16 cellular contexts compared by ENCODE assay signal in the genomic region with DNA sequence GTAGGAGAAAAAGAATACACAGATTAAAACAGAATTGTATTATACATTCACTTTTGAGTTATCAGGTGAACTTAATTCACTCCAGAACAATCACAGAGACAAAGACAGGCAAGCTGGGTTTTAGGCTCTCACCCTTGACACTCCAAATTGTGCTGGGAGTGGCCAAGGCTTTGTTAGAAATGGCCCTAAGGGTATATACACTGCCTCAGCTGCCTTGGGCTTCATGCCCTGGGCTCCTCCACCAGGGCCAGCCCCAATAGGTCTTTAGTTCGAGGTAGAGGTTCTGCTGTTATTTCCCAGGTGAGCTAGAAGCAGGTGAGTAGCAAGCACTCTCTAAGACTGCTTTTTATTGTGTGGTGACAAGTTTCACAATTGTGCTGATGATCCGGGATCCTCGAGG. TPM values are rescaled to one million over a fixed set of nuclear protein-coding genes. Genes with fewer than 3 reads are reported as not detected.
DNase-seq lines count a peak whose midpoint lies in the region; TF ChIP-seq lines count a peak whose summit lies in the region.
"Had no signal": no experiment of that assay in that cellular context is flagged by ENCODE, and none has a peak within 500 bp of the region (broad histone marks: within the 10 kb centered on the region; RNA-seq: fewer than 3 reads in every experiment).

No MANE protein-coding gene starts in this region.

- no peaks in the 10 kb centered on the region for H3K9me2 ChIP-seq in OCI-LY7 (ENCODE audit: insufficient read depth, low read length)

- POLR2A ChIA-PET in A673 (lab: Charles Lee; ENCODE audit: low non-redundant PET), result no interaction called here
- POLR2A ChIA-PET in OCI-LY7 (lab: Charles Lee), result interaction anchor here (0.5 kb wide), 2 partner anchors 8 to 13 kb away, joined by 3 read pairs; no protein-coding TSS in a partner anchor

- H3K27me3 ChIP-seq in A673 (replicated peaks; ENCODE audit: insufficient read depth, low read depth, low read length, poor library complexity), result no peaks in the 10 kb centered on the region

- H2AFZ ChIP-seq in OCI-LY7 (ENCODE audit: low read length), result no peak overlapping the region
- H2AFZ ChIP-seq: PC-9 had no signal

- H3K27me3 Mint-ChIP-seq in neural crest cell (ENCODE audit: low read depth), result no peaks in the 10 kb centered on the region
- H3K27me3 Mint-ChIP-seq: CD8-positive, alpha-beta memory T cell had no signal

- H3K27ac Mint-ChIP-seq in neural crest cell (ENCODE audit: unreplicated experiment), result peak overlapping the region; percentile 52

- no peaks in the 10 kb centered on the region for H3K36me3 ChIP-seq in A673 (ENCODE audit: insufficient read depth, low read length, poor library complexity, severe bottlenecking)
- H3K36me3 ChIP-seq in OCI-LY7 (ENCODE audit: insufficient read depth, low read length), result peaks cover 3% of the 10 kb centered on the region; the same call in 1 of the 2 replicates

- H3K27ac ChIP-seq in A673 (ENCODE audit: low read depth, low read length, poor library complexity, severe bottlenecking) (no peak overlapping the region), OCI-LY7 (ENCODE audit: low read depth, low read length, poor library complexity, severe bottlenecking) (no peak overlapping the region)
- H3K27ac ChIP-seq: PC-9 had no signal

- no peak overlapping the region for H3K4me3 Mint-ChIP-seq in neural crest cell
- H3K4me3 Mint-ChIP-seq: CD8-positive, alpha-beta memory T cell had no signal

- H3K79me2 ChIP-seq in OCI-LY7 (ENCODE audit: insufficient read depth, low read depth, low read length), result no peaks in the 10 kb centered on the region

- H3K4me1 ChIP-seq in A673 (ENCODE audit: insufficient read depth, low read length, poor library complexity, severe bottlenecking) (no peaks in the 10 kb centered on the region), OCI-LY7 (ENCODE audit: insufficient read depth, low read length, poor library complexity, severe bottlenecking) (no peaks in the 10 kb centered on the region)

- no peak for TF ChIP-seq CTCF in A673 (conservative IDR thresholded peaks at IDR 0.05; ENCODE audit: low read depth, low read length)
- TF ChIP-seq CTCF in OCI-LY7 (conservative IDR thresholded peaks at IDR 0.05; ENCODE audit: low read length), result no peak
- TF ChIP-seq CTCF in neural crest cell (conservative IDR thresholded peaks at IDR 0.05), result no peak

- H3K4me2 ChIP-seq in OCI-LY7 (ENCODE audit: low read length), result no peak overlapping the region
- H3K4me2 ChIP-seq: PC-9 had no signal

- BruUV-seq in A673 (replicated peaks; lab: Mats Ljungman, UMichigan), result TSS peak; percentile 86
- TSS peak; percentile 86 for BruUV-seq in OCI-LY7 (replicated peaks; lab: Mats Ljungman, UMichigan)

- no peak overlapping the region for H3K4me3 ChIP-seq in A673 (ENCODE audit: low read depth, low read length, poor library complexity, severe bottlenecking)
- H3K4me3 ChIP-seq in OCI-LY7 (ENCODE audit: low read depth, low read length, poor library complexity, severe bottlenecking), result no peak overlapping the region
- H3K4me3 ChIP-seq: K562, PC-9 had no signal

- H3K36me3 Mint-ChIP-seq in neural crest cell (ENCODE audit: low read depth), result peaks cover 4% of the 10 kb centered on the region

- DNase-seq in A673 (ENCODE audit: low spot score), result no peak
- no peak for DNase-seq in OCI-LY7 (ENCODE audit: low spot score)
- DNase-seq in islet precursor cell, result peak; percentile 57
- DNase-seq in neural crest cell (ENCODE audit: low read depth, low spot score), result no peak
- no peak for DNase-seq in inferior parietal cortex (ENCODE audit: extremely low spot score)
- DNase-seq in SKM-1 (lab: John Stamatoyannopoulos, UW; ENCODE audit: unreplicated experiment), result no peak
- DNase-seq in activated CD8-positive, alpha-beta memory T cell treated with anti-CD3 and anti-CD28 coated beads, Interleukin-2, amount 50 U/mL, for 48 hours, result no peak
- DNase-seq: C1 segment of cervical spinal cord; CD8-positive, alpha-beta memory T cell; GOT3; NCI-H1417; NCI-H187; NCI-H2227 treated with DMSO at 0.1 percent for 48 hours; NCI-H524; PC-9 had no signal

- CTCF ChIA-PET in A673 (lab: Charles Lee), result no interaction called here
- CTCF ChIA-PET in OCI-LY7 (lab: Charles Lee; ENCODE audit: unreplicated experiment), result no interaction called here

- H3K9me3 ChIP-seq in A673 (ENCODE audit: low read depth, low read length, poor library complexity, severe bottlenecking) (no peaks in the 10 kb centered on the region), OCI-LY7 (ENCODE audit: low read length) (no peaks in the 10 kb centered on the region)

- no peaks in the 10 kb centered on the region for H4K20me1 ChIP-seq in OCI-LY7 (ENCODE audit: insufficient read depth, low read length)

- intact Hi-C loops in A673 (cut with micrococcal nuclease; ENCODE audit: unreplicated experiment) (no loop called here), OCI-LY7 (cut with micrococcal nuclease; ENCODE audit: unreplicated experiment) (no loop called here)

- no peaks in the 10 kb centered on the region for H3K9me3 Mint-ChIP-seq in neural crest cell
- H3K9me3 Mint-ChIP-seq: CD8-positive, alpha-beta memory T cell had no signal

- no peaks in the 10 kb centered on the region for H3K4me1 Mint-ChIP-seq in neural crest cell
- H3K4me1 Mint-ChIP-seq: CD8-positive, alpha-beta memory T cell had no signal

RNA-seq across cellular contexts. Expression of gene GEMIN6, which starts 19.9 kb away (rescaled TPM):
- total RNA-seq in A673 (2021) (27.9 and 31.1 TPM in 2 replicates), OCI-LY7 (2022) (26.0 and 26.6 TPM in 2 replicates), neural crest cell (20.8 and 24.1 TPM in 2 replicates)
- total RNA-seq in OCI-LY7 (2014; rRNA removed; shearing (Covaris generic)), result 11.7 and 16.5 TPM in 2 replicates

RNA-seq across cellular contexts. Expression of gene SRSF7, which starts 46.8 kb away (rescaled TPM):
- 320 and 355 TPM in 2 replicates for total RNA-seq in A673 (2021)
- 316 and 337 TPM in 2 replicates for total RNA-seq in OCI-LY7 (2014; rRNA removed; shearing (Covaris generic))
- total RNA-seq in OCI-LY7 (2022), result 278 and 320 TPM in 2 replicates
- 347 and 356 TPM in 2 replicates for total RNA-seq in neural crest cell
